Comparison of ENCODE assay signal across 14 cellular contexts in genomic region chr9:106981396-106982287, GRCh38.
DNase-seq lines count a peak whose midpoint lies in the region; ATAC-seq and TF ChIP-seq lines count a peak whose summit lies in the region.
"Had no signal": no experiment of that assay in that cellular context is flagged by ENCODE, and none has a peak within 500 bp of the region (broad histone marks: within the 10 kb centered on the region; RNA-seq: fewer than 3 reads in every experiment).

No MANE protein-coding gene starts in this region.

- peaks cover 18% of the 10 kb centered on the region for H3K36me3 ChIP-seq in H7 (replicated peaks; ENCODE audit: control insufficient read depth, insufficient read depth, low read length)
- H3K36me3 ChIP-seq: pancreas, thoracic aorta had no signal

- no peak overlapping the region for H3K4me3 ChIP-seq in H7 (ENCODE audit: insufficient read depth, low read depth, low read length)
- H3K4me3 ChIP-seq: pancreas, thoracic aorta had no signal

- H3K9me3 Mint-ChIP-seq in activated CD8-positive, alpha-beta T cell treated with anti-CD3 and anti-CD28 coated beads, Interleukin-2, amount 10 ng/mL, durations not matched to agents 7 days and 5 days (ENCODE audit: insufficient read depth) = no peaks in the 10 kb centered on the region

- ATAC-seq in GM18498 (IDR thresholded peaks at IDR 0.05; ENCODE audit: unreplicated experiment) (peak; percentile 81), GM19463 (IDR thresholded peaks at IDR 0.05; ENCODE audit: unreplicated experiment) (peak; percentile 66), HG02798 (IDR thresholded peaks at IDR 0.05; ENCODE audit: poor library complexity, unreplicated experiment) (peak; percentile 71), HG03469 (IDR thresholded peaks at IDR 0.05; ENCODE audit: unreplicated experiment) (peak; percentile 65)
- no peak for ATAC-seq in activated CD8-positive, alpha-beta T cell treated with anti-CD3 and anti-CD28 coated beads, Interleukin-2, amount 10 ng/mL, durations not matched to agents 7 days and 5 days
- ATAC-seq: pancreas had no signal

- no peak for TF ChIP-seq CTCF in GM10266 (IDR thresholded peaks at IDR 0.05; ENCODE audit: control insufficient read depth, insufficient read depth, low read depth, missing control alignments)

- H3K4me1 Mint-ChIP-seq in activated CD8-positive, alpha-beta T cell treated with anti-CD3 and anti-CD28 coated beads, Interleukin-2, amount 10 ng/mL, durations not matched to agents 7 days and 5 days (ENCODE audit: low read depth) = no peaks in the 10 kb centered on the region

- no peak overlapping the region for H3K27ac Mint-ChIP-seq in activated CD8-positive, alpha-beta T cell treated with anti-CD3 and anti-CD28 coated beads, Interleukin-2, amount 10 ng/mL, durations not matched to agents 7 days and 5 days

- POLR2A ChIA-PET in activated CD8-positive, alpha-beta T cell treated with anti-CD3 and anti-CD28 coated beads, Interleukin-2, amount 10 ng/mL, durations not matched to agents 7 days and 5 days (lab: Charles Lee) = no interaction called here

- CTCF ChIA-PET in activated CD8-positive, alpha-beta T cell treated with anti-CD3 and anti-CD28 coated beads, Interleukin-2, amount 10 ng/mL, durations not matched to agents 7 days and 5 days (lab: Charles Lee) = no interaction called here

- H3K4me3 Mint-ChIP-seq in activated CD8-positive, alpha-beta T cell treated with anti-CD3 and anti-CD28 coated beads, Interleukin-2, amount 10 ng/mL, durations not matched to agents 7 days and 5 days = no peak overlapping the region

- DNase-seq in activated CD8-positive, alpha-beta T cell treated with anti-CD3 and anti-CD28 coated beads, Interleukin-2, amount 10 ng/mL, durations not matched to agents 7 days and 5 days = no peak
- no peak for DNase-seq in GM10266 (ENCODE audit: extremely low spot score)
- no peak for DNase-seq in H7
- DNase-seq in stimulated activated CD4-positive, alpha-beta T cell treated with anti-CD3 and anti-CD28 coated beads, Interleukin-4, amount 100 ng/mL, for 4 hours = no peak
- DNase-seq: effector CD4-positive, alpha-beta T cell; GDM1; NCI-H1105; pancreas; stimulated activated CD4-positive, alpha-beta T cell treated with anti-CD3 and anti-CD28 coated beads, Interleukin-4, amount 100 ng/mL, for 24 hours had no signal

- H3K36me3 Mint-ChIP-seq in activated CD8-positive, alpha-beta T cell treated with anti-CD3 and anti-CD28 coated beads, Interleukin-2, amount 10 ng/mL, durations not matched to agents 7 days and 5 days (ENCODE audit: low read depth) = no peaks in the 10 kb centered on the region

- no peaks in the 10 kb centered on the region for H3K27me3 ChIP-seq in H7 (ENCODE audit: control insufficient read depth, insufficient read depth, low read length)
- H3K27me3 ChIP-seq: pancreas had no signal

- no peaks in the 10 kb centered on the region for H3K27me3 Mint-ChIP-seq in activated CD8-positive, alpha-beta T cell treated with anti-CD3 and anti-CD28 coated beads, Interleukin-2, amount 10 ng/mL, durations not matched to agents 7 days and 5 days (ENCODE audit: low read depth)
